Comparison of ENCODE assay signal across 18 cellular contexts in the genomic region with DNA sequence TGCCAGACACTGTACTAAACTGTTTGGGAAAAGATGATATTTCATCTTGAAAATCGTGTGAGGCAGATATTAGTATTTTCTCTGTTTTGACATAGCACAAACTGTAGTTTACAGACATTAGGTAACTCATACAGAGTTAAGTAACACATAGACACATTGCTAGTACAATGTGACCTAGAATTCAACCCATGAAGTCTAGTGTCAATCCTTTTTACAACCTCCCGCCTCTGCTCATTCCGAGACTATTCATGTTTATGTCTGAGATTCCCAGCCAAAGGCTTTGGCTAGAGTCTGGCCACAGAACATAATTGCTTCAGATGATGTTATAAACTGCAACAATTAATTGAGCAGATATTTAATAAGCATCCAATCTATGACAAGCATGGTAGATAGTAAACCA.
A peak's percentile ranks its signal among the peaks of the same experiment; 100 is the strongest.
DNase-seq lines count a peak whose midpoint lies in the region; ATAC-seq and TF ChIP-seq lines count a peak whose summit lies in the region.
"Had no signal": no experiment of that assay in that cellular context is flagged by ENCODE, and none has a peak within 500 bp of the region (broad histone marks: within the 10 kb centered on the region; RNA-seq: fewer than 3 reads in every experiment).

No MANE protein-coding gene starts in this region.

- BruUV-seq in IMR-90 (replicated peaks; lab: Mats Ljungman, UMichigan), result no TSS peak

- no peaks in the 10 kb centered on the region for H4K20me1 ChIP-seq in IMR-90 (ENCODE audit: insufficient read depth, low read length)

- no peak overlapping the region for H3K23ac ChIP-seq in IMR-90 (ENCODE audit: low read depth, low read length)

- no peak overlapping the region for H3K14ac ChIP-seq in IMR-90 (replicated peaks; ENCODE audit: low read depth, low read length)

- H3K9me3 ChIP-seq in IMR-90 (ENCODE audit: control insufficient read depth, insufficient read depth, low read length) (no peaks in the 10 kb centered on the region), tibial artery (no peaks in the 10 kb centered on the region)
- H3K9me3 ChIP-seq: A549, MG63, SJSA1 had no signal

- H3K4me1 Mint-ChIP-seq in activated CD8-positive, alpha-beta T cell treated with anti-CD3 and anti-CD28 coated beads for 36 hours (ENCODE audit: low read depth), result no peaks in the 10 kb centered on the region
- H3K4me1 Mint-ChIP-seq: CD4-positive, CD25-positive, alpha-beta regulatory T cell had no signal

- ATAC-seq in IMR-90 (ENCODE audit: low read depth), result no peak
- ATAC-seq in activated CD8-positive, alpha-beta T cell treated with anti-CD3 and anti-CD28 coated beads for 36 hours, result no peak
- ATAC-seq: A549, K562, Right ventricle myocardium inferior had no signal

- no peak overlapping the region for H4K8ac ChIP-seq in IMR-90 (ENCODE audit: low read depth in 2 of 2, low read length in 2 of 2)

- H3K27ac ChIP-seq in IMR-90 (ENCODE audit: insufficient read depth, low read length) (no peak overlapping the region), tibial artery (no peak overlapping the region)
- H3K27ac ChIP-seq: A549, SJSA1 had no signal

- no peak overlapping the region for H2BK15ac ChIP-seq in IMR-90 (ENCODE audit: low read depth, low read length)

- no peaks in the 10 kb centered on the region for H3K9me1 ChIP-seq in IMR-90 (ENCODE audit: insufficient read depth, low read length)

- H3K27me3 ChIP-seq in IMR-90 (ENCODE audit: control insufficient read depth, insufficient read depth, low read length) (no peaks in the 10 kb centered on the region), tibial artery (no peaks in the 10 kb centered on the region)
- H3K27me3 ChIP-seq: MG63, SJSA1 had no signal

- CTCF ChIA-PET in IMR-90 (lab: Yijun Ruan, JAX), result no interaction called here
- CTCF ChIA-PET in activated CD8-positive, alpha-beta T cell treated with anti-CD3 and anti-CD28 coated beads for 36 hours (lab: Charles Lee), result interaction anchor here (1.8 kb wide), 1 partner anchor 9 kb away, joined by 8 read pairs; no protein-coding TSS in a partner anchor

- no peak for TF ChIP-seq CTCF in IMR-90 (conservative IDR thresholded peaks at IDR 0.05; ENCODE audit: low read depth, low read length)
- TF ChIP-seq CTCF in choroid plexus epithelial cell (conservative IDR thresholded peaks at IDR 0.05; ENCODE audit: low read depth, low read length), result no peak
- TF ChIP-seq CTCF in tibial artery (IDR thresholded peaks at IDR 0.05), result no peak
- TF ChIP-seq CTCF in activated CD8-positive, alpha-beta T cell treated with anti-CD3 and anti-CD28 coated beads for 36 hours (IDR thresholded peaks at IDR 0.05), result no peak

- H3K27ac Mint-ChIP-seq in activated CD8-positive, alpha-beta T cell treated with anti-CD3 and anti-CD28 coated beads for 36 hours, result no peak overlapping the region
- H3K27ac Mint-ChIP-seq: CD4-positive, CD25-positive, alpha-beta regulatory T cell had no signal

- H2BK120ac ChIP-seq in IMR-90 (ENCODE audit: low read depth, low read length), result no peak overlapping the region

- H3K4me3 ChIP-seq in IMR-90 (ENCODE audit: insufficient read depth, low read depth, low read length) (no peak overlapping the region), choroid plexus epithelial cell (ENCODE audit: low read depth, low read length) (no peak overlapping the region), skeletal muscle cell (ENCODE audit: low read depth, low read length) (no peak overlapping the region), tibial artery (no peak overlapping the region)
- H3K4me3 ChIP-seq: A549, K562, MG63, SJSA1 had no signal

- no peaks in the 10 kb centered on the region for H3K79me1 ChIP-seq in IMR-90 (ENCODE audit: low read depth in 1 of 2, low read length in 2 of 2)

- no peak overlapping the region for H3K4ac ChIP-seq in IMR-90 (ENCODE audit: low read depth, low read length)

- no peak overlapping the region for H4K91ac ChIP-seq in IMR-90 (ENCODE audit: insufficient read depth, low read depth, low read length)

- no peaks in the 10 kb centered on the region for H3K27me3 Mint-ChIP-seq in activated CD8-positive, alpha-beta T cell treated with anti-CD3 and anti-CD28 coated beads for 36 hours
- H3K27me3 Mint-ChIP-seq: CD4-positive, CD25-positive, alpha-beta regulatory T cell had no signal

- no peak overlapping the region for H3K56ac ChIP-seq in IMR-90 (ENCODE audit: extremely low read depth, insufficient read depth, low read length)

- H2AK5ac ChIP-seq in IMR-90 (ENCODE audit: low read depth, low read length), result no peak overlapping the region

- no peak overlapping the region for H3K4me3 Mint-ChIP-seq in activated CD8-positive, alpha-beta T cell treated with anti-CD3 and anti-CD28 coated beads for 36 hours
- H3K4me3 Mint-ChIP-seq: CD4-positive, CD25-positive, alpha-beta regulatory T cell had no signal

- no peak overlapping the region for H2AFZ ChIP-seq in IMR-90 (replicated peaks; ENCODE audit: low read length, poor library complexity)

- H2BK5ac ChIP-seq in IMR-90 (ENCODE audit: low read depth, low read length, poor library complexity, severe bottlenecking), result no peak overlapping the region

- H3K36me3 ChIP-seq in IMR-90 (ENCODE audit: control insufficient read depth, insufficient read depth, low read length) (no peaks in the 10 kb centered on the region), tibial artery (no peaks in the 10 kb centered on the region)
- H3K36me3 ChIP-seq: MG63, SJSA1 had no signal

- POLR2A ChIA-PET in IMR-90 (lab: Charles Lee; ENCODE audit: unreplicated experiment), result no interaction called here
- POLR2A ChIA-PET in activated CD8-positive, alpha-beta T cell treated with anti-CD3 and anti-CD28 coated beads for 36 hours (lab: Charles Lee), result no interaction called here

- DNase-seq in GM03348 (ENCODE audit: low spot score), result peak; percentile 26
- peak; percentile 0 for DNase-seq in IMR-90
- DNase-seq in choroid plexus epithelial cell (ENCODE audit: low read depth), result peak; percentile 22
- DNase-seq in skeletal muscle cell (ENCODE audit: low read depth), result peak; percentile 36
- DNase-seq in NCI-H2107 (lab: John Stamatoyannopoulos, UW), result no peak
- DNase-seq in tibial artery, result no peak
- no peak for DNase-seq in activated CD8-positive, alpha-beta T cell treated with anti-CD3 and anti-CD28 coated beads for 36 hours
- DNase-seq: CD4-positive, CD25-positive, alpha-beta regulatory T cell; EL; GF-D8; MG63; NCI-H187; NCI-H226; NCI-H510A treated with DMSO at 0.1 percent for 48 hours had no signal

- in situ Hi-C loops in IMR-90 (cut with MboI; ENCODE audit: low sequenced_read_pairs), result no loop called here

- no peak for TF ChIP-seq POLR2A in IMR-90 (IDR thresholded peaks at IDR 0.05; ENCODE audit: low read depth, low read length)

- H3K4me1 ChIP-seq in IMR-90 (ENCODE audit: control insufficient read depth, insufficient read depth, low read length), result no peaks in the 10 kb centered on the region
- H3K4me1 ChIP-seq in tibial artery, result no peaks in the 10 kb centered on the region
- H3K4me1 ChIP-seq: A549, SJSA1 had no signal

- no peak overlapping the region for H3K9ac ChIP-seq in IMR-90 (ENCODE audit: low read depth, low read length)

- no peak overlapping the region for H3K4me2 ChIP-seq in IMR-90 (ENCODE audit: low read depth, low read length)
- H3K4me2 ChIP-seq: A549 had no signal

- dilution Hi-C loops in IMR-90 (cut with HindIII; ENCODE audit: low sequenced_read_pairs, unreplicated experiment), result no loop called here

- H2AK9ac ChIP-seq in IMR-90 (replicated peaks; ENCODE audit: low read depth, low read length, poor library complexity), result no peak overlapping the region

- no peaks in the 10 kb centered on the region for H3K36me3 Mint-ChIP-seq in activated CD8-positive, alpha-beta T cell treated with anti-CD3 and anti-CD28 coated beads for 36 hours (ENCODE audit: low read depth)
- H3K36me3 Mint-ChIP-seq: CD4-positive, CD25-positive, alpha-beta regulatory T cell had no signal

- intact Hi-C loops in IMR-90 (cut with micrococcal nuclease), result no loop called here
- intact Hi-C loops in tibial artery (cut with DNase I; ENCODE audit: low total_unique reads), result no loop called here
- intact Hi-C loops in activated CD8-positive, alpha-beta T cell treated with anti-CD3 and anti-CD28 coated beads for 36 hours (cut with micrococcal nuclease), result no loop called here

- WGBS in IMR-90 (ENCODE audit: extremely low coverage in 2 of 2, insufficient read length in 1 of 2), 2 experiments, result no CpG with 5 or more reads among the region's 3 CpGs

- no peak overlapping the region for H4K5ac ChIP-seq in IMR-90 (ENCODE audit: low read depth, low read length)

- peaks cover 7% of the 10 kb centered on the region for H3K9me3 Mint-ChIP-seq in activated CD8-positive, alpha-beta T cell treated with anti-CD3 and anti-CD28 coated beads for 36 hours

- H2BK20ac ChIP-seq in IMR-90 (ENCODE audit: low read depth, low read length), result no peak overlapping the region

- H3K18ac ChIP-seq in IMR-90 (ENCODE audit: low read depth, low read length), result no peak overlapping the region

- no peak for TF ChIP-seq RAD21 in IMR-90 (IDR thresholded peaks at IDR 0.05; ENCODE audit: low read length)

TF ChIP-seq in IMR-90, 13 proteins besides CTCF, POLR2A, EP300 and RAD21 (continues in another document):
- no peak for TF ChIP-seq NFE2L2 (IDR thresholded peaks at IDR 0.05; ENCODE audit: low read depth, low read length)
- no peak for TF ChIP-seq SMC3 (IDR thresholded peaks at IDR 0.05; ENCODE audit: low read depth, low read length)
- TF ChIP-seq FOS (IDR thresholded peaks at IDR 0.05; ENCODE audit: low read depth, low read length), result no peak
- no peak for TF ChIP-seq MAZ (IDR thresholded peaks at IDR 0.05; ENCODE audit: borderline replicate concordance, low read depth, low read length)
- TF ChIP-seq RFX5 (IDR thresholded peaks at IDR 0.05; ENCODE audit: low read depth, low read length), result no peak
- TF ChIP-seq MAFK (IDR thresholded peaks at IDR 0.05; ENCODE audit: low read depth, low read length), result no peak
- TF ChIP-seq, protein P1, sequence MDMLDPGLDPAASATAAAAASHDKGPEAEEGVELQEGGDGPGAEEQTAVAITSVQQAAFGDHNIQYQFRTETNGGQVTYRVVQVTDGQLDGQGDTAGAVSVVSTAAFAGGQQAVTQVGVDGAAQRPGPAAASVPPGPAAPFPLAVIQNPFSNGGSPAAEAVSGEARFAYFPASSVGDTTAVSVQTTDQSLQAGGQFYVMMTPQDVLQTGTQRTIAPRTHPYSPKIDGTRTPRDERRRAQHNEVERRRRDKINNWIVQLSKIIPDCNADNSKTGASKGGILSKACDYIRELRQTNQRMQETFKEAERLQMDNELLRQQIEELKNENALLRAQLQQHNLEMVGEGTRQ (IDR thresholded peaks at IDR 0.05; ENCODE audit: low read depth, low read length), result no peak
- TF ChIP-seq, protein P2, sequence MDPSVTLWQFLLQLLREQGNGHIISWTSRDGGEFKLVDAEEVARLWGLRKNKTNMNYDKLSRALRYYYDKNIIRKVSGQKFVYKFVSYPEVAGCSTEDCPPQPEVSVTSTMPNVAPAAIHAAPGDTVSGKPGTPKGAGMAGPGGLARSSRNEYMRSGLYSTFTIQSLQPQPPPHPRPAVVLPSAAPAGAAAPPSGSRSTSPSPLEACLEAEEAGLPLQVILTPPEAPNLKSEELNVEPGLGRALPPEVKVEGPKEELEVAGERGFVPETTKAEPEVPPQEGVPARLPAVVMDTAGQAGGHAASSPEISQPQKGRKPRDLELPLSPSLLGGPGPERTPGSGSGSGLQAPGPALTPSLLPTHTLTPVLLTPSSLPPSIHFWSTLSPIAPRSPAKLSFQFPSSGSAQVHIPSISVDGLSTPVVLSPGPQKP (IDR thresholded peaks at IDR 0.05; ENCODE audit: borderline replicate concordance, low read depth, low read length), result no peak

Comparison
In these comparisons a context has a peak if more than half of its experiments do, and no peak if none do; other contexts are left out.
1. DNase-seq: peak in GM03348 (single experiment), IMR-90 (single experiment), choroid plexus epithelial cell (single experiment) and skeletal muscle cell (single experiment); none in NCI-H2107 (single experiment), tibial artery (0 of 2) and activated CD8-positive, alpha-beta T cell treated with anti-CD3 and anti-CD28 coated beads for 36 hours (single experiment).